ENCODE assay signal across 24 cellular contexts in the genomic region with DNA sequence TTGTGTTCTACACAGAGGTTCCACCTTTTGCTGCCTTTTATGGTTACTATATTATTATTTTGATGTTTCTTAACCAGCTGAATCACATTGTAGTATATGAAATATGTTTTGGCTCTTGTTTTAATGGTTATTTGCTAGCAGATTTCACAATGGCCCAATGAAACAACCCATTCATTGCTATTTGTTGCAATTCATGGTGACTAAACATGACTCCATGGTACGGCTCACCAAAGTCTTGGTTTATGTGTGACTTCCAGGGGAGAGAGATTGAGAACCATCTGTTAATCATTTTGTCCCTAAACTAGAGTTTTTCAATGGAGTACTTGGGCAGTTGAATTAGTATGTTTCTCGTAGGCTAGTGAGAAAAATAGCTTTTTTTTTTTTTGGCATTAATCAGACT.
"Had no signal": no experiment of that assay in that cellular context is flagged by ENCODE, and none has a peak within 500 bp of the region (broad histone marks: within the 10 kb centered on the region; RNA-seq: fewer than 3 reads in every experiment).

No MANE protein-coding gene starts in this region.

- H3K9me3 ChIP-seq: adrenal gland, esophagus squamous epithelium, neutrophil, pancreas had no signal

- H3K4me1 ChIP-seq: adrenal gland, esophagus squamous epithelium, heart right ventricle, pancreas, tibial nerve had no signal

- H3K27me3 Mint-ChIP-seq: activated naive CD4-positive, alpha-beta T cell treated with anti-CD3 and anti-CD28 coated beads, Interleukin-2, amount 50 U/mL, for 24 hours; dendritic cell treated with granulocyte-macrophage colony-stimulating factor and Interleukin-4, amounts not matched to agents 40 ng/mL and 50 ng/mL, for 4 days; T-helper 17 cell had no signal

- H3K27ac ChIP-seq: adrenal gland, cardiac muscle cell, esophagus squamous epithelium, heart right ventricle, neutrophil, pancreas, WERI-Rb-1 had no signal

- H3K4me3 Mint-ChIP-seq: activated naive CD4-positive, alpha-beta T cell treated with anti-CD3 and anti-CD28 coated beads, Interleukin-2, amount 50 U/mL, for 24 hours; dendritic cell treated with granulocyte-macrophage colony-stimulating factor and Interleukin-4, amounts not matched to agents 40 ng/mL and 50 ng/mL, for 4 days; mesothelial cell of epicardium; natural killer cell treated with Interleukin-12 subunit alpha and Interleukin-12 subunit beta and Interleukin-15 and Interleukin-18, amount 100 ng/mL, for 72 hours; T-helper 17 cell had no signal

- H3K9me3 Mint-ChIP-seq: activated naive CD4-positive, alpha-beta T cell treated with anti-CD3 and anti-CD28 coated beads, Interleukin-2, amount 50 U/mL, for 24 hours had no signal

- H3K36me3 ChIP-seq: adrenal gland, cardiac muscle cell, esophagus squamous epithelium, heart right ventricle, neutrophil, pancreas, tibial nerve, WERI-Rb-1 had no signal

- H3K4me1 Mint-ChIP-seq: activated naive CD4-positive, alpha-beta T cell treated with anti-CD3 and anti-CD28 coated beads, Interleukin-2, amount 50 U/mL, for 24 hours; mesothelial cell of epicardium; T-helper 17 cell had no signal

- FAIRE-seq: frontal cortex, pancreas, urothelium cell line had no signal

- H3K4me3 ChIP-seq: adrenal gland, cardiac muscle cell, esophagus squamous epithelium, heart right ventricle, pancreas, tibial nerve had no signal

- H3K36me3 Mint-ChIP-seq: activated naive CD4-positive, alpha-beta T cell treated with anti-CD3 and anti-CD28 coated beads, Interleukin-2, amount 50 U/mL, for 24 hours; natural killer cell treated with Interleukin-12 subunit alpha and Interleukin-12 subunit beta and Interleukin-15 and Interleukin-18, amount 100 ng/mL, for 72 hours had no signal

- H3K27me3 ChIP-seq: adrenal gland, cardiac muscle cell, esophagus squamous epithelium, heart right ventricle, neutrophil, pancreas, tibial nerve had no signal

- H3K27ac Mint-ChIP-seq: activated naive CD4-positive, alpha-beta T cell treated with anti-CD3 and anti-CD28 coated beads, Interleukin-2, amount 50 U/mL, for 24 hours; dendritic cell treated with granulocyte-macrophage colony-stimulating factor and Interleukin-4, amounts not matched to agents 40 ng/mL and 50 ng/mL, for 4 days; mesothelial cell of epicardium; natural killer cell treated with Interleukin-12 subunit alpha and Interleukin-12 subunit beta and Interleukin-15 and Interleukin-18, amount 100 ng/mL, for 72 hours; T-helper 17 cell had no signal

- DNase-seq: activated CD4-positive, alpha-beta T cell treated with anti-CD3 and anti-CD28 coated beads for 1 hour; activated CD8-positive, alpha-beta memory T cell treated with anti-CD3 and anti-CD28 coated beads for 24 hours; activated CD8-positive, alpha-beta memory T cell treated with anti-CD3 and anti-CD28 coated beads, Interleukin-2, amount 50 U/mL, for 48 hours; activated effector memory CD4-positive, alpha-beta T cell treated with Interleukin-2 at 50 U/mL for 16 hours; activated T-cell treated with anti-CD3 and anti-CD28 coated beads, Interleukin-2, amount 50 U/mL, for 48 hours; adrenal gland; effector CD8-positive, alpha-beta T cell; esophagus squamous epithelium; heart right ventricle; pancreas; stimulated activated CD4-positive, alpha-beta T cell treated with anti-CD3 and anti-CD28 coated beads, Interleukin-1b, Interleukin-23, amount 100 ng/mL, for 48 hours; stimulated activated CD8-positive, alpha-beta memory T cell treated with anti-CD3 and anti-CD28 coated beads, Interleukin-4, amount 100 ng/mL, for 48 hours; stimulated activated naive CD4-positive, alpha-beta T cell treated with Interleukin-2 at 50 U/mL for 16 hours; T-helper 17 cell; WERI-Rb-1 had no signal
